In the genomic region with DNA sequence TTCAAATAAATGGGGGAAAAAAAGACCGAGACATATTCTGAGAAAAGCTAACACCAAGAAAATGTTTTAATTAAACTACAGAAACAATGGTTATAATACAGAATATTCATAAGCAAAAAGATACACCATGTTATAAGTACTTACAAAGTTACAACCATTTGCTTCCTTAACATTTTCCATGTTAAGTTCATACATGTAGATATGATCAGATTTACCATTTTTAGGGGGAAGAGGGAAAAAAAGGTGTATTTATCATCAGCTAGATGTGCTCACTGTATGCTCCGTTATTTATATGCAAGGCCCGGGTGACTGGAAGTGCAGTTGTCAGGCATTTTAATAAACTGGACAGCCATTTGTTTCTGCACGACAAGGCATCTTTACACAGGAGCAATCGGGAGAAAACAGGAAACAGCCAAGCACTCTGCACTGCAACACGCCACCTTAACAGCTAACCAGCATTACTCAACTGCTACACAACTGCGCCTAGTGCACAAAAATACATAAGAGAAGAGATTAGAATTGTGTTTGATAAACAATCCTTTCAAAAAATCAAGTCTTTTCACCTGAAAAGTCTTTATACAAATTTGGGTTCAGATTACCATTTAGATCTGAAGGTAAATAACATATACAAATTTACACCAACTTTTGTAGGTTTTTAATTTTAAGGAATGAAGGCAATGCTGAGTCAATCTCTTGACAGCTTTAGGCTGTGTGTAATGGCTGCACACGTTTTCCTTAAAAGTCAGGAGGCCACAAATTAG, we compare ENCODE assay signal across 8 cellular contexts. TPM values are rescaled to one million over a fixed set of nuclear protein-coding genes. Genes with fewer than 3 reads are reported as not detected.
A peak's percentile ranks its signal among the peaks of the same experiment; 100 is the strongest.
DNase-seq lines count a peak whose midpoint lies in the region; ATAC-seq and TF ChIP-seq lines count a peak whose summit lies in the region.

No MANE protein-coding gene starts in this region.

- CTCF ChIA-PET in T-cell (lab: Charles Lee), result interaction anchor here in 1 of 2 donors (1.0 to 1.1 kb wide), 2 partner anchors 18 to 20 kb away, joined by 3 to 12 read pairs; no protein-coding TSS in a partner anchor

- H3K4me1 Mint-ChIP-seq in activated T-cell treated with anti-CD3 and anti-CD28 coated beads, Interleukin-2, amount 50 U/mL, for 4 hours (ENCODE audit: low read depth), result peaks cover 49% of the 10 kb centered on the region
- peaks cover 70 to 72% (median 70%) of the 10 kb centered on the region in 3 donors for H3K4me1 Mint-ChIP-seq in T-cell
- peaks cover 35 to 56% of the 10 kb centered on the region in 2 donors for H3K4me1 Mint-ChIP-seq in stimulated activated naive B cell treated with anti-CD40 and anti-IgM and Interleukin-4, amounts not matched to agents 10 μg/mL and 1 μg/mL and 100 μg/mL, for 72 hours

- peak overlapping the region; percentile 82 to 92 for H3K27ac Mint-ChIP-seq in T-cell
- H3K27ac Mint-ChIP-seq in stimulated activated naive B cell treated with anti-CD40 and anti-IgM and Interleukin-4, amounts not matched to agents 10 μg/mL and 1 μg/mL and 100 μg/mL, for 72 hours, result peak overlapping the region; percentile 91

- H3K27me3 Mint-ChIP-seq in activated T-cell treated with anti-CD3 and anti-CD28 coated beads, Interleukin-2, amount 50 U/mL, for 4 hours (ENCODE audit: low read depth), result no peaks in the 10 kb centered on the region
- no peaks in the 10 kb centered on the region for H3K27me3 Mint-ChIP-seq in T-cell
- no peaks in the 10 kb centered on the region for H3K27me3 Mint-ChIP-seq in stimulated activated naive B cell treated with anti-CD40 and anti-IgM and Interleukin-4, amounts not matched to agents 10 μg/mL and 1 μg/mL and 100 μg/mL, for 72 hours

- POLR2A ChIA-PET in T-cell (lab: Charles Lee), result interaction anchor here (0.8 to 1.4 kb wide), 3 partner anchors 8 to 63 kb away, joined by 4 to 11 read pairs (median 6); a partner anchor contains a TSS

- no peak for TF ChIP-seq CTCF in fibroblast of villous mesenchyme (IDR thresholded peaks at IDR 0.05; ENCODE audit: insufficient read depth, low read depth, low read length)

- no peak for DNase-seq in activated T-cell treated with anti-CD3 and anti-CD28 coated beads, Interleukin-2, amount 50 U/mL, for 4 hours
- DNase-seq in activated T-cell treated with anti-CD3 and anti-CD28 coated beads, Interleukin-2, amount 50 U/mL, for 1 hour, result no peak
- DNase-seq in T-cell (no peak), fibroblast of villous mesenchyme (ENCODE audit: low read depth) (peak; percentile 57), DMS153 treated with DMSO at 0.1 percent for 48 hours (lab: John Stamatoyannopoulos, UW; ENCODE audit: unreplicated experiment) (no peak), NCI-H345 (lab: John Stamatoyannopoulos, UW) (no peak), NCI-H2171 treated with DMSO at 0.1 percent for 48 hours (lab: John Stamatoyannopoulos, UW) (no peak)
- no peak for DNase-seq in stimulated activated naive B cell treated with anti-CD40 and anti-IgM and Interleukin-4, amounts not matched to agents 10 μg/mL and 1 μg/mL and 100 μg/mL, for 72 hours

- peaks cover 47% of the 10 kb centered on the region for H3K36me3 Mint-ChIP-seq in activated T-cell treated with anti-CD3 and anti-CD28 coated beads, Interleukin-2, amount 50 U/mL, for 4 hours (ENCODE audit: insufficient read depth)
- H3K36me3 Mint-ChIP-seq in T-cell, result peaks cover 42% of the 10 kb centered on the region
- H3K36me3 Mint-ChIP-seq in stimulated activated naive B cell treated with anti-CD40 and anti-IgM and Interleukin-4, amounts not matched to agents 10 μg/mL and 1 μg/mL and 100 μg/mL, for 72 hours, result peaks cover 37 to 59% of the 10 kb centered on the region in 2 donors

- no peak for ATAC-seq in activated T-cell treated with anti-CD3 and anti-CD28 coated beads, Interleukin-2, amount 50 U/mL, for 4 hours
- ATAC-seq in T-cell (replicated peaks in 1 of 4), result no peak
- ATAC-seq in stimulated activated naive B cell treated with anti-CD40 and anti-IgM and Interleukin-4, amounts not matched to agents 10 μg/mL and 1 μg/mL and 100 μg/mL, for 72 hours (replicated peaks), result no peak

- H3K4me3 Mint-ChIP-seq in activated T-cell treated with anti-CD3 and anti-CD28 coated beads, Interleukin-2, amount 50 U/mL, for 4 hours, result peak overlapping the region; percentile 90
- H3K4me3 Mint-ChIP-seq in T-cell, result peak overlapping the region; percentile 95 to 97 (median 96)
- H3K4me3 Mint-ChIP-seq in stimulated activated naive B cell treated with anti-CD40 and anti-IgM and Interleukin-4, amounts not matched to agents 10 μg/mL and 1 μg/mL and 100 μg/mL, for 72 hours, result peak overlapping the region; percentile 91 to 99

- peak overlapping the region; percentile 94 for H3K4me3 ChIP-seq in fibroblast of villous mesenchyme (ENCODE audit: low read depth, low read length)

- no peaks in the 10 kb centered on the region for H3K9me3 Mint-ChIP-seq in activated T-cell treated with anti-CD3 and anti-CD28 coated beads, Interleukin-2, amount 50 U/mL, for 4 hours
- H3K9me3 Mint-ChIP-seq in T-cell, result no peaks in the 10 kb centered on the region
- no peaks in the 10 kb centered on the region for H3K9me3 Mint-ChIP-seq in stimulated activated naive B cell treated with anti-CD40 and anti-IgM and Interleukin-4, amounts not matched to agents 10 μg/mL and 1 μg/mL and 100 μg/mL, for 72 hours

RNA-seq across cellular contexts. Expression of a gene that starts 2.9 kb away (rescaled TPM):
- 100 to 1,000 TPM; 845 to 927 (median 920) TPM for total RNA-seq in activated T-cell treated with anti-CD3 and anti-CD28 coated beads, Interleukin-2, amount 50 U/mL, for 4 hours
- 100 to 1,000 TPM; 349 to 413 (median 382) TPM for total RNA-seq in T-cell
- 152 and 165 TPM in 2 replicates for total RNA-seq in fibroblast of villous mesenchyme

RNA-seq across cellular contexts. Expression of a gene that starts 3.7 kb away (rescaled TPM):
- 10 to 100 TPM; 14.6 to 16.6 (median 15.1) TPM for total RNA-seq in activated T-cell treated with anti-CD3 and anti-CD28 coated beads, Interleukin-2, amount 50 U/mL, for 4 hours
- total RNA-seq in T-cell (10 to 100 TPM; 30.5 to 41.5 (median 34.6) TPM), fibroblast of villous mesenchyme (31.9 and 44.5 TPM in 2 replicates)

RNA-seq across cellular contexts. Expression of a gene that starts 7.6 kb away (rescaled TPM):
- total RNA-seq in activated T-cell treated with anti-CD3 and anti-CD28 coated beads, Interleukin-2, amount 50 U/mL, for 4 hours, result 10 to 100 TPM; 31.4 to 34.4 (median 31.5) TPM
- total RNA-seq in T-cell (10 to 100 TPM; 46.9 to 70.1 (median 60.0) TPM), fibroblast of villous mesenchyme (27.1 and 30.2 TPM in 2 replicates)

RNA-seq across cellular contexts. Expression of a gene that starts 7.9 kb away (rescaled TPM):
- total RNA-seq in activated T-cell treated with anti-CD3 and anti-CD28 coated beads, Interleukin-2, amount 50 U/mL, for 4 hours, result 10 to 100 TPM; 67.3 to 73.2 (median 68.7) TPM
- total RNA-seq in T-cell (100 to 1,000 TPM in 1 of 5 donors, 10 to 100 TPM in 4; 48.7 to 155 (median 56.6) TPM), fibroblast of villous mesenchyme (24.2 and 25.8 TPM in 2 replicates)

RNA-seq across cellular contexts. Expression of a gene that starts 23.5 kb away (rescaled TPM):
- total RNA-seq in activated T-cell treated with anti-CD3 and anti-CD28 coated beads, Interleukin-2, amount 50 U/mL, for 4 hours, result 1 to 10 TPM; 2.0 to 2.3 (median 2.0) TPM
- total RNA-seq in T-cell (10 to 100 TPM in 3 of 5 donors, 1 to 10 TPM in 2; 5.9 to 14.7 (median 13.5) TPM), fibroblast of villous mesenchyme (244 and 267 TPM in 2 replicates)
